Comparison of ENCODE assay signal across 13 cellular contexts in the genomic region with DNA sequence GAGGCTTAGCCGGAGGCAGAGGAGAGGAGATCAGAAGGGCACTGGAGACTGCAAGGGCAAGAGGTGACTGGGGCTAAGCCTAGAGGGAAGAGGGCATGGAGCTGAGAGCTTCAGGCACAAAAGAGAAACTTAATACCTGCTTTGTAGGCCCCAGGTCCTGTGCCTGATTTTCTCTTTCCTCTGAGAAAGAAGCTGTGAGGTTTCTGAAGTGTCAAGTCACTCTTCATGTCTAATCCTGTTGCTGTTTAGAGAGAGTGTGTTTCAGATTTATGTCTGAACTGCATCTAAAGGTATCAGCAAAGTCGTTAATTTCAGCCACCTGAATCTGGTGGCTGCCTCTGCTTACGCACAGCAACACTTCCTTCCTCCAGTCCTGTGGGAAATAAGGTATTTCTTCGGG.
DNase-seq lines count a peak whose midpoint lies in the region; ATAC-seq and TF ChIP-seq lines count a peak whose summit lies in the region.
"Had no signal": no experiment of that assay in that cellular context is flagged by ENCODE, and none has a peak within 500 bp of the region (broad histone marks: within the 10 kb centered on the region; RNA-seq: fewer than 3 reads in every experiment).

No MANE protein-coding gene starts in this region.

- H3K9ac ChIP-seq in trophoblast cell (ENCODE audit: low read length) = no peak overlapping the region

- peaks cover 3% of the 10 kb centered on the region for H3K9me3 Mint-ChIP-seq in chondrocyte (ENCODE audit: low read depth)

- no peak overlapping the region for H3K4ac ChIP-seq in trophoblast cell (ENCODE audit: low read depth, low read length)

- no peaks in the 10 kb centered on the region for H3K36me3 ChIP-seq in KOPT-K1 (ENCODE audit: insufficient read depth, low read length)
- H3K36me3 ChIP-seq in trophoblast cell (ENCODE audit: control insufficient read depth in 1 of 2, insufficient read depth in 2 of 2, low read length in 2 of 2) = no peaks in the 10 kb centered on the region
- H3K36me3 ChIP-seq: cardiac muscle cell, HAP-1 had no signal

- no peaks in the 10 kb centered on the region for H3K27me3 ChIP-seq in trophoblast cell (ENCODE audit: insufficient read depth, low read length)
- H3K27me3 ChIP-seq: cardiac muscle cell had no signal

- H3K4me1 ChIP-seq in trophoblast cell (ENCODE audit: control insufficient read depth in 1 of 2, insufficient read depth in 2 of 2, low read length in 2 of 2) = peaks cover 3 to 8% of the 10 kb centered on the region in 2 experiments

- no peak overlapping the region for H3K18ac ChIP-seq in trophoblast cell (ENCODE audit: low read length)

- no peak overlapping the region for H2BK12ac ChIP-seq in trophoblast cell (ENCODE audit: low read length)

- H3K4me3 Mint-ChIP-seq in chondrocyte (ENCODE audit: unreplicated experiment) = no peak overlapping the region
- H3K4me3 Mint-ChIP-seq: activated T-cell treated with anti-CD3 and anti-CD28 coated beads, Interleukin-2, amount 50 U/mL, for 24 hours had no signal

- peak overlapping the region; percentile 27 for H3K4me2 ChIP-seq in trophoblast cell (ENCODE audit: low read length)

- H3K79me1 ChIP-seq in trophoblast cell (ENCODE audit: low read length) = peaks cover 5% of the 10 kb centered on the region

- H4K12ac ChIP-seq in trophoblast cell (ENCODE audit: low read depth, low read length) = no peak overlapping the region

- H2AFZ ChIP-seq in trophoblast cell (ENCODE audit: insufficient read depth, low read length, poor library complexity) = no peak overlapping the region

- intact Hi-C loops in posterior cingulate gyrus (cut with DNase I) = no loop called here

- H3K4me1 Mint-ChIP-seq in chondrocyte (ENCODE audit: low read depth) = peaks cover 55% of the 10 kb centered on the region

- H3K14ac ChIP-seq in trophoblast cell (ENCODE audit: low read length) = no peak overlapping the region

- H3K27ac Mint-ChIP-seq in chondrocyte (ENCODE audit: unreplicated experiment) = peak overlapping the region; percentile 78
- H3K27ac Mint-ChIP-seq: activated T-cell treated with anti-CD3 and anti-CD28 coated beads, Interleukin-2, amount 50 U/mL, for 24 hours had no signal

- H4K8ac ChIP-seq in trophoblast cell (ENCODE audit: low read depth, low read length) = no peak overlapping the region

- peak; percentile 66 for DNase-seq in GM12865 (ENCODE audit: low read depth)
- no peak for DNase-seq in chondrocyte (ENCODE audit: low spot score)
- no peak for DNase-seq in trophoblast cell
- DNase-seq in NCI-H524 treated with DMSO at 0.1 percent for 48 hours (lab: John Stamatoyannopoulos, UW) = no peak
- DNase-seq in NCI-H146 (lab: John Stamatoyannopoulos, UW) = no peak
- DNase-seq in posterior cingulate gyrus = no peak
- DNase-seq: activated T-cell treated with anti-CD3 and anti-CD28 coated beads, Interleukin-2, amount 50 U/mL, for 24 hours; NCI-H2107 had no signal

- no peak overlapping the region for H4K91ac ChIP-seq in trophoblast cell (ENCODE audit: low read depth, low read length)

- no peak overlapping the region for H2AK5ac ChIP-seq in trophoblast cell (ENCODE audit: low read length)

- no peaks in the 10 kb centered on the region for H3K9me3 ChIP-seq in KOPT-K1 (ENCODE audit: insufficient read depth, low read length, poor library complexity, severe bottlenecking)
- no peaks in the 10 kb centered on the region for H3K9me3 ChIP-seq in trophoblast cell (ENCODE audit: insufficient read depth, low read depth, low read length)
- H3K9me3 ChIP-seq: HAP-1 had no signal

- H3K27ac ChIP-seq in KOPT-K1 (ENCODE audit: low read depth, low read length, poor library complexity, severe bottlenecking) (peak overlapping the region; percentile 91), trophoblast cell (ENCODE audit: low read depth, low read length) (no peak overlapping the region)
- H3K27ac ChIP-seq: cardiac muscle cell had no signal

- no peak overlapping the region for H2BK120ac ChIP-seq in trophoblast cell (ENCODE audit: insufficient read depth, low read length, poor library complexity)

- ATAC-seq in HG03571 (IDR thresholded peaks at IDR 0.05; ENCODE audit: unreplicated experiment) = no peak

- peak overlapping the region; percentile 54 for H3K4me3 ChIP-seq in GM12865 (ENCODE audit: low read depth, low read length)
- H3K4me3 ChIP-seq in trophoblast cell (ENCODE audit: low read depth, low read length) = no peak overlapping the region
- H3K4me3 ChIP-seq: cardiac muscle cell, HAP-1, skin epidermis had no signal

- TF ChIP-seq CTCF in GM12865 (IDR thresholded peaks at IDR 0.05; ENCODE audit: insufficient read depth, low read depth, low read length, missing control alignments) (no peak), chondrocyte (IDR thresholded peaks at IDR 0.05) (no peak)

- H3K27me3 Mint-ChIP-seq in chondrocyte (ENCODE audit: low read depth) = no peaks in the 10 kb centered on the region
- H3K27me3 Mint-ChIP-seq: activated T-cell treated with anti-CD3 and anti-CD28 coated beads, Interleukin-2, amount 50 U/mL, for 24 hours had no signal

- no CpG with 5 or more reads among the region's 4 CpGs for WGBS in trophoblast cell (ENCODE audit: extremely low coverage, insufficient coverage, insufficient read length)

- no peaks in the 10 kb centered on the region for H3K36me3 Mint-ChIP-seq in chondrocyte (ENCODE audit: low read depth)

- no peak overlapping the region for H2BK5ac ChIP-seq in trophoblast cell (ENCODE audit: low read depth, low read length, poor library complexity)

- no peaks in the 10 kb centered on the region for H3K79me2 ChIP-seq in trophoblast cell (ENCODE audit: control insufficient read depth, insufficient read depth, low read length, poor library complexity)

- no peak overlapping the region for H3K23ac ChIP-seq in trophoblast cell (ENCODE audit: low read length)
